ENCODE assay signal across 9 cellular contexts in genomic region chr1:68213843-68214242, GRCh38. TPM values are rescaled to one million over a fixed set of nuclear protein-coding genes. Genes with fewer than 3 reads are reported as not detected.
A peak's percentile ranks its signal among the peaks of the same experiment; 100 is the strongest.
DNase-seq lines count a peak whose midpoint lies in the region; ATAC-seq and TF ChIP-seq lines count a peak whose summit lies in the region.
"Had no signal": no experiment of that assay in that cellular context is flagged by ENCODE, and none has a peak within 500 bp of the region (broad histone marks: within the 10 kb centered on the region; RNA-seq: fewer than 3 reads in every experiment).

No MANE protein-coding gene starts in this region.

- ATAC-seq in lung (ENCODE audit: insufficient read depth, low FRiP score) (no peak), HG02870 (IDR thresholded peaks at IDR 0.05; ENCODE audit: unreplicated experiment) (no peak), GM21390 (IDR thresholded peaks at IDR 0.05; ENCODE audit: unreplicated experiment) (no peak)

- TF ChIP-seq CTCF in chondrocyte (IDR thresholded peaks at IDR 0.05) = no peak
- TF ChIP-seq CTCF in lung (IDR thresholded peaks at IDR 0.05; ENCODE audit: control extremely low read depth, extremely low read depth) = no peak
- TF ChIP-seq CTCF in uterus (IDR thresholded peaks at IDR 0.05) = no peak

- H3K9me3 ChIP-seq in lung (ENCODE audit: control insufficient read depth in 2 of 2, insufficient read depth in 1 of 2, low read length in 1 of 2) = no peaks in the 10 kb centered on the region
- H3K9me3 ChIP-seq in uterus = no peaks in the 10 kb centered on the region

- no peaks in the 10 kb centered on the region for H3K27me3 ChIP-seq in lung (ENCODE audit: control insufficient read depth, insufficient read depth)
- no peaks in the 10 kb centered on the region for H3K27me3 ChIP-seq in uterus

- peak overlapping the region; percentile 15 for H3K4me3 Mint-ChIP-seq in chondrocyte (ENCODE audit: unreplicated experiment)

- H3K4me1 ChIP-seq in lung (ENCODE audit: control insufficient read depth in 2 of 2, insufficient read depth in 2 of 2, low read length in 2 of 2) (peaks cover 6 to 32% of the 10 kb centered on the region in 2 donors), uterus (peaks cover 0 to 6% of the 10 kb centered on the region in 2 donors)

- no peaks in the 10 kb centered on the region for H3K9me3 Mint-ChIP-seq in chondrocyte (ENCODE audit: low read depth)

- TF ChIP-seq POLR2A in uterus (IDR thresholded peaks at IDR 0.05) = no peak

- H3K27ac ChIP-seq in lung (ENCODE audit: low read depth in 1 of 2, low read length in 1 of 2) (peak overlapping the region in 1 of 2 donors; percentile 64), uterus (peak overlapping the region in 1 of 2 donors; percentile 39)

- 21 to 46% methylated on average over 5 of the region's 5 CpGs for WGBS in lung, 2 donors

- H3K4me1 Mint-ChIP-seq in chondrocyte (ENCODE audit: low read depth) = peaks cover 59% of the 10 kb centered on the region

- H3K4me3 ChIP-seq in lung (no peak overlapping the region), uterus (no peak overlapping the region)

- H3K36me3 ChIP-seq in lung (ENCODE audit: control insufficient read depth in 2 of 2, insufficient read depth in 2 of 2, low read length in 2 of 2) = no peaks in the 10 kb centered on the region
- no peaks in the 10 kb centered on the region for H3K36me3 ChIP-seq in uterus

- H3K36me3 Mint-ChIP-seq in chondrocyte (ENCODE audit: low read depth) = no peaks in the 10 kb centered on the region

- intact Hi-C loops in uterus (cut with DNase I; ENCODE audit: low total_unique reads) = no loop called here

- H3K27ac Mint-ChIP-seq in chondrocyte (ENCODE audit: unreplicated experiment) = peak overlapping the region; percentile 78

- DNase-seq in NCI-H2196 (lab: John Stamatoyannopoulos, UW; ENCODE audit: unreplicated experiment) (peak; percentile 21), NCI-H2196 treated with DMSO at 0.1 percent for 48 hours (lab: John Stamatoyannopoulos, UW; ENCODE audit: unreplicated experiment) (no peak), chondrocyte (ENCODE audit: low spot score) (no peak), lung (ENCODE audit: low spot score) (peak; percentile 59), uterus (peak; percentile 72 to 79), D341Med (ENCODE audit: low spot score) (no peak)
- DNase-seq: activated gamma-delta T cell treated with Interleukin-2 at 50 U/mL for 16 hours had no signal

- no peaks in the 10 kb centered on the region for H3K27me3 Mint-ChIP-seq in chondrocyte (ENCODE audit: low read depth)

RNA-seq across cellular contexts. Expression of gene WLS, which starts 18.5 kb away (rescaled TPM):
- total RNA-seq in chondrocyte = 149 to 207 TPM (median 160 TPM) in 3 replicates
- total RNA-seq in lung = 100 to 1,000 TPM; 111 to 128 TPM
- 10 to 100 TPM; 27.3 to 32.9 TPM for polyA plus RNA-seq in lung
- 100 to 1,000 TPM in 2 of 4 donors, 10 to 100 TPM in 2; 44.1 to 160 (median 76.8) TPM for total RNA-seq in uterus

Comparison
In these comparisons a context has a peak if more than half of its experiments do, and no peak if none do; other contexts are left out.
1. DNase-seq: peak in NCI-H2196 (single experiment), lung (single experiment) and uterus (2 of 2); none in NCI-H2196 treated with DMSO at 0.1 percent for 48 hours (single experiment), chondrocyte (single experiment) and D341Med (single experiment).